26 cellular contexts compared by ENCODE assay signal in genomic region chrX:122219735-122220134, GRCh38.
DNase-seq lines count a peak whose midpoint lies in the region; FAIRE-seq and TF ChIP-seq lines count a peak whose summit lies in the region.
"Had no signal": no experiment of that assay in that cellular context is flagged by ENCODE, and none has a peak within 500 bp of the region (broad histone marks: within the 10 kb centered on the region; RNA-seq: fewer than 3 reads in every experiment).

No MANE protein-coding gene starts in this region.

- no peak overlapping the region for H2BK5ac ChIP-seq in neuronal stem cell (ENCODE audit: low read length)

- H3K23ac ChIP-seq in neuronal stem cell (ENCODE audit: low read depth, low read length, poor library complexity) = no peak overlapping the region

- H2AK5ac ChIP-seq in neuronal stem cell (ENCODE audit: low read depth, low read length) = no peak overlapping the region

- H4K20me1 ChIP-seq in astrocyte (ENCODE audit: insufficient read depth, low read length) = no peaks in the 10 kb centered on the region

- BruUV-seq in MCF 10A (replicated peaks; lab: Mats Ljungman, UMichigan) = no TSS peak

- H2BK12ac ChIP-seq in neuronal stem cell (ENCODE audit: low read length) = no peak overlapping the region

- no peak overlapping the region for H2BK120ac ChIP-seq in neuronal stem cell (ENCODE audit: low read depth, low read length)

- no peak overlapping the region for H4K91ac ChIP-seq in neuronal stem cell (ENCODE audit: low read depth, low read length, poor library complexity)

- intact Hi-C loops in MCF 10A (cut with micrococcal nuclease) (no loop called here), breast epithelium (cut with DNase I; ENCODE audit: low total_unique reads) (no loop called here)

- no peak overlapping the region for H3K4ac ChIP-seq in neuronal stem cell (ENCODE audit: low read length)

- TF ChIP-seq POLR2A in breast epithelium (IDR thresholded peaks at IDR 0.05) = no peak

- H3K4me1 ChIP-seq in breast epithelium (no peaks in the 10 kb centered on the region), astrocyte (ENCODE audit: insufficient read depth, low read length) (no peaks in the 10 kb centered on the region), neuronal stem cell (ENCODE audit: control insufficient read depth in 2 of 2, insufficient read depth in 1 of 2, low read depth in 1 of 2, low read length in 2 of 2) (peaks cover 0 to 8% of the 10 kb centered on the region in 2 donors)

- POLR2A ChIA-PET in MCF 10A (lab: Yijun Ruan, JAX) = interaction anchor here (1.3 kb wide), 1 partner anchor 9 kb away, joined by 3 read pairs; no protein-coding TSS in a partner anchor

- H2BK15ac ChIP-seq in neuronal stem cell (ENCODE audit: low read length) = no peak overlapping the region

- H3K4me1 Mint-ChIP-seq in MCF 10A (ENCODE audit: insufficient read depth, unreplicated experiment) (no peaks in the 10 kb centered on the region), astrocyte (ENCODE audit: low read depth, unreplicated experiment) (peaks cover 3% of the 10 kb centered on the region)
- H3K4me1 Mint-ChIP-seq: B cell had no signal

- CTCF ChIA-PET in MCF 10A (lab: Yijun Ruan, JAX) = no interaction called here

- H3K79me2 ChIP-seq in astrocyte (ENCODE audit: insufficient read depth, low read length) = no peaks in the 10 kb centered on the region

- no peak overlapping the region for H3K9ac ChIP-seq in astrocyte (ENCODE audit: low read length)
- H3K9ac ChIP-seq in neuronal stem cell (ENCODE audit: low read depth, low read length, poor library complexity) = no peak overlapping the region

- no peaks in the 10 kb centered on the region for H3K36me3 Mint-ChIP-seq in MCF 10A (ENCODE audit: insufficient read depth, unreplicated experiment)
- H3K36me3 Mint-ChIP-seq in astrocyte (ENCODE audit: low read depth, unreplicated experiment) = no peaks in the 10 kb centered on the region
- H3K36me3 Mint-ChIP-seq: CD8-positive, alpha-beta T cell had no signal

- H3K27me3 ChIP-seq in breast epithelium = no peaks in the 10 kb centered on the region
- H3K27me3 ChIP-seq in astrocyte (ENCODE audit: insufficient read depth, low read length) = no peaks in the 10 kb centered on the region
- peaks cover 0 to 5% (median 0%) of the 10 kb centered on the region in 3 experiments for H3K27me3 ChIP-seq in neuronal stem cell (ENCODE audit: control insufficient read depth in 3 of 3, insufficient read depth in 3 of 3, low read depth in 1 of 3, low read length in 3 of 3)

- no peaks in the 10 kb centered on the region for H3K79me1 ChIP-seq in neuronal stem cell (ENCODE audit: low read depth, low read length)

- H3K9me3 Mint-ChIP-seq in MCF 10A (ENCODE audit: unreplicated experiment) (peaks cover 24% of the 10 kb centered on the region), astrocyte (ENCODE audit: unreplicated experiment) (peaks cover 2% of the 10 kb centered on the region)
- H3K9me3 Mint-ChIP-seq: HFFc6 had no signal

- H3K36me3 ChIP-seq in breast epithelium = no peaks in the 10 kb centered on the region
- no peaks in the 10 kb centered on the region for H3K36me3 ChIP-seq in astrocyte (ENCODE audit: insufficient read depth, low read length)
- H3K36me3 ChIP-seq in neuronal stem cell (replicated peaks in 1 of 2; ENCODE audit: control insufficient read depth in 2 of 2, insufficient read depth in 2 of 2, low read length in 2 of 2) = no peaks in the 10 kb centered on the region

- peak; percentile 92 for FAIRE-seq in astrocyte (lab: Jason Lieb, UNC)
- FAIRE-seq: GM12892 had no signal

- no peaks in the 10 kb centered on the region for H3K27me3 Mint-ChIP-seq in MCF 10A (ENCODE audit: insufficient read depth, unreplicated experiment)
- peaks cover 9% of the 10 kb centered on the region for H3K27me3 Mint-ChIP-seq in astrocyte (ENCODE audit: low read depth, unreplicated experiment)
- H3K27me3 Mint-ChIP-seq: B cell had no signal

- H2AFZ ChIP-seq in astrocyte (ENCODE audit: low read depth, low read length) (no peak overlapping the region), neuronal stem cell (ENCODE audit: low read length) (no peak overlapping the region)

- TF ChIP-seq CTCF in MCF 10A (IDR thresholded peaks at IDR 0.05; ENCODE audit: unreplicated experiment) (no peak), breast epithelium (IDR thresholded peaks at IDR 0.05) (no peak), astrocyte (IDR thresholded peaks at IDR 0.05; ENCODE audit: insufficient read depth, low read depth, low read length) (no peak)

- H4K8ac ChIP-seq in neuronal stem cell (ENCODE audit: low read depth, low read length) = no peak overlapping the region

- H3K27ac Mint-ChIP-seq in MCF 10A (ENCODE audit: low read depth, unreplicated experiment) = peak overlapping the region; percentile 49
- H3K27ac Mint-ChIP-seq in astrocyte (ENCODE audit: unreplicated experiment) = no peak overlapping the region
- H3K27ac Mint-ChIP-seq: B cell; CD8-positive, alpha-beta T cell; HFFc6 had no signal

- no peak overlapping the region for H3K18ac ChIP-seq in neuronal stem cell (ENCODE audit: low read length)

- no peak overlapping the region for H3K4me2 ChIP-seq in astrocyte (ENCODE audit: low read length)
- H3K4me2 ChIP-seq in neuronal stem cell (ENCODE audit: insufficient read depth, low read length, poor library complexity, severe bottlenecking) = no peak overlapping the region

- no peak overlapping the region for H3K14ac ChIP-seq in neuronal stem cell (ENCODE audit: low read length)

- H3K9me3 ChIP-seq in breast epithelium (peaks cover 0 to 3% of the 10 kb centered on the region in 2 donors), astrocyte (ENCODE audit: insufficient read depth, low read depth, low read length) (no peaks in the 10 kb centered on the region), neuronal stem cell (replicated peaks in 1 of 2; ENCODE audit: control insufficient read depth in 2 of 2, insufficient read depth in 1 of 2, low read depth in 1 of 2, low read length in 2 of 2) (no peaks in the 10 kb centered on the region)

- H3K4me3 Mint-ChIP-seq in MCF 10A (ENCODE audit: unreplicated experiment) = no peak overlapping the region
- no peak overlapping the region for H3K4me3 Mint-ChIP-seq in astrocyte (ENCODE audit: unreplicated experiment)
- H3K4me3 Mint-ChIP-seq: B cell; CD8-positive, alpha-beta T cell; HFFc6 had no signal

- no peak overlapping the region for H3K4me3 ChIP-seq in breast epithelium
- no peak overlapping the region for H3K4me3 ChIP-seq in astrocyte (ENCODE audit: insufficient read depth, low read depth, low read length)
- no peak overlapping the region for H3K4me3 ChIP-seq in neuronal stem cell (ENCODE audit: low read length in 2 of 2)
- H3K4me3 ChIP-seq: SK-N-MC had no signal

- peak; percentile 9 for DNase-seq in MCF 10A (ENCODE audit: unreplicated experiment)
- DNase-seq in breast epithelium (ENCODE audit: low spot score in 2 of 2) = no peak
- no peak for DNase-seq in astrocyte (ENCODE audit: low read depth)
- DNase-seq in epithelial cell of prostate (ENCODE audit: low read depth, low spot score) = peak; percentile 12
- no peak for DNase-seq in neuronal stem cell (ENCODE audit: low spot score)
- no peak for DNase-seq in activated T-cell treated with anti-CD3 and anti-CD28 coated beads for 4 hours
- no peak for DNase-seq in COLO668 (lab: John Stamatoyannopoulos, UW; ENCODE audit: unreplicated experiment)
- no peak for DNase-seq in NCI-H2081 (lab: John Stamatoyannopoulos, UW)
- DNase-seq: CD8-positive, alpha-beta T cell; DMS 273 treated with DMSO at 0.1 percent for 48 hours; DMS79 treated with DMSO at 0.1 percent for 48 hours; H7; HFFc6; NCI-H1092; NCI-H1436 treated with DMSO at 0.1 percent for 48 hours; NCI-H187 treated with DMSO at 0.1 percent for 48 hours; NCI-H2107; NCI-H446; NCI-H524 treated with DMSO at 0.1 percent for 48 hours; NCI-H82; SIG-M5 had no signal

- no CpG with 5 or more reads among the region's 3 CpGs for WGBS in neuronal stem cell (ENCODE audit: extremely low coverage in 2 of 2, insufficient read length in 2 of 2, insufficient replicate concordance in 1 of 2), 2 donors

- no peak overlapping the region for H3K27ac ChIP-seq in breast epithelium
- no peak overlapping the region for H3K27ac ChIP-seq in astrocyte (ENCODE audit: low read depth, low read length)
- H3K27ac ChIP-seq in epithelial cell of prostate = peak overlapping the region; percentile 59
- peak overlapping the region; percentile 88 for H3K27ac ChIP-seq in neuronal stem cell (replicated peaks; ENCODE audit: low read length)
- H3K27ac ChIP-seq: 22Rv1, C4-2B, SK-N-MC had no signal

Comparison
In these comparisons a context has a peak if more than half of its experiments do, and no peak if none do; other contexts are left out.
1. DNase-seq: peak in MCF 10A (single experiment) and epithelial cell of prostate (single experiment); none in breast epithelium (0 of 2), astrocyte (single experiment), neuronal stem cell (single experiment), activated T-cell treated with anti-CD3 and anti-CD28 coated beads for 4 hours (single experiment), COLO668 (single experiment) and NCI-H2081 (0 of 2).
2. H3K27ac ChIP-seq: peak in epithelial cell of prostate (single experiment) and neuronal stem cell (single experiment); none in breast epithelium (0 of 2) and astrocyte (single experiment).